ENCODE assay signal across 8 cellular contexts in genomic region chr1:231241751-231242150, GRCh38. TPM values are rescaled to one million over a fixed set of nuclear protein-coding genes. Genes with fewer than 3 reads are reported as not detected.
A peak's percentile ranks its signal among the peaks of the same experiment; 100 is the strongest.
DNase-seq lines count a peak whose midpoint lies in the region; ATAC-seq, FAIRE-seq and TF ChIP-seq lines count a peak whose summit lies in the region.

No MANE protein-coding gene starts in this region.

- H2AFZ ChIP-seq in H9 (ENCODE audit: low read length), result peak overlapping the region; percentile 24
- H2AFZ ChIP-seq in GM12878 (ENCODE audit: control insufficient read depth, low read depth, low read length), result peak overlapping the region; percentile 88
- peak overlapping the region; percentile 100 for H2AFZ ChIP-seq in smooth muscle cell (ENCODE audit: low read depth)

- no peak overlapping the region for H2BK15ac ChIP-seq in H9 (ENCODE audit: low read depth, low read length)

- no peak overlapping the region for H2BK120ac ChIP-seq in H9 (ENCODE audit: low read depth, low read length, poor library complexity, severe bottlenecking)

- H2BK12ac ChIP-seq in H9 (ENCODE audit: insufficient read length, low read depth, low read length), result no peak overlapping the region

- H3K9ac ChIP-seq in H9 (ENCODE audit: extremely low read depth, insufficient read length, low read length), result peak overlapping the region; percentile 68
- peak overlapping the region; percentile 85 for H3K9ac ChIP-seq in GM12878 (ENCODE audit: control insufficient read depth, insufficient read depth, low read length)
- no peak overlapping the region for H3K9ac ChIP-seq in iPS-15b (ENCODE audit: low read depth, low read length)
- peak overlapping the region; percentile 80 for H3K9ac ChIP-seq in smooth muscle cell (ENCODE audit: low read depth)

- H2AK5ac ChIP-seq in H9 (ENCODE audit: insufficient read length, low read length), result no peak overlapping the region

- CTCF ChIA-PET in GM12878 (lab: Yijun Ruan, JAX), result interaction anchor here (0.8 to 2.2 kb wide), 15 partner anchors 9 to 599 kb away, joined by 3 to 10 read pairs (median 3); partner anchors contain the start of genes ARV1, COG2, EXOC8 and SPRTN

- TF ChIP-seq RAD21 in GM12878 (IDR thresholded peaks at IDR 0.05; ENCODE audit: insufficient read depth, low read depth, low read length), result no peak

- no peak for TF ChIP-seq CTCF in H9 (conservative IDR thresholded peaks at IDR 0.05)
- peak in 1 of 3 experiments; percentile 24; a peak in 1 of 6 replicates for TF ChIP-seq CTCF in GM12878 (IDR thresholded peaks at IDR 0.05 in 2 of 3, conservative IDR thresholded peaks at IDR 0.05 in 1 of 3; ENCODE audit: control insufficient read depth in 2 of 3, extremely low read depth in 1 of 3, insufficient read depth in 1 of 3, low read depth in 3 of 3, low read length in 3 of 3)
- TF ChIP-seq CTCF in smooth muscle cell (IDR thresholded peaks at IDR 0.05; ENCODE audit: borderline replicate concordance, insufficient read depth, poor library complexity, severe bottlenecking), result no peak

- no peaks in the 10 kb centered on the region for H3F3A ChIP-seq in smooth muscle cell (ENCODE audit: low read depth)

- no peak overlapping the region for H3K18ac ChIP-seq in H9 (ENCODE audit: insufficient read length, low read depth, low read length)

- H3K14ac ChIP-seq in H9 (ENCODE audit: insufficient read depth, low read length), result no peak overlapping the region

- no TSS peak for BruUV-seq in GM12878 (replicated peaks; lab: Mats Ljungman, UMichigan)

- peak overlapping the region; percentile 93 to 95 for H3K4me3 Mint-ChIP-seq in H9

- H3K36me3 ChIP-seq in GM12878 (ENCODE audit: control insufficient read depth in 2 of 2, insufficient read depth in 2 of 2, low read length in 1 of 2) (0 out of 4 replicates have a peak, but pooled peaks cover 0 to 2% of the 10 kb centered on the region in 2 experiments), iPS-15b (ENCODE audit: control insufficient read depth, insufficient read depth, low read length) (no peaks in the 10 kb centered on the region), smooth muscle cell (ENCODE audit: low read depth) (peaks cover 11% of the 10 kb centered on the region)

- peaks cover 17 to 18% of the 10 kb centered on the region in 2 experiments for H3K4me1 Mint-ChIP-seq in H9

- no peaks in the 10 kb centered on the region for H3K9me3 ChIP-seq in H9 (ENCODE audit: control insufficient read depth, low read depth, low read length)
- H3K9me3 ChIP-seq in GM12878 (replicated peaks; ENCODE audit: control insufficient read depth, insufficient read depth, low read length), result no peaks in the 10 kb centered on the region; the same call in 2 of the 3 replicates
- no peaks in the 10 kb centered on the region for H3K9me3 ChIP-seq in iPS-15b (ENCODE audit: control insufficient read depth, insufficient read depth, low read length)
- H3K9me3 ChIP-seq in smooth muscle cell (replicated peaks; ENCODE audit: low read depth), result no peaks in the 10 kb centered on the region

- no peaks in the 10 kb centered on the region for H3K79me1 ChIP-seq in H9 (ENCODE audit: insufficient read depth, low read depth, low read length, poor library complexity, severe bottlenecking)

- H3K27me3 ChIP-seq in H9 (ENCODE audit: insufficient read depth, low read length), result no peaks in the 10 kb centered on the region
- H3K27me3 ChIP-seq in GM12878 (replicated peaks in 1 of 2; ENCODE audit: control insufficient read depth in 2 of 2, insufficient read depth in 2 of 2, low read length in 1 of 2), result no peaks in the 10 kb centered on the region
- no peaks in the 10 kb centered on the region for H3K27me3 ChIP-seq in iPS-15b (ENCODE audit: control insufficient read depth, insufficient read depth, low read length)
- H3K27me3 ChIP-seq in smooth muscle cell (ENCODE audit: low read depth), result no peaks in the 10 kb centered on the region

- H2BK5ac ChIP-seq in H9 (ENCODE audit: insufficient read length, low read length), result no peak overlapping the region

- peaks cover 0 to 19% (median 15%) of the 10 kb centered on the region in 3 experiments; a peak in 5 of 7 replicates for H3K36me3 Mint-ChIP-seq in H9 (ENCODE audit: insufficient read depth in 1 of 3, low read depth in 3 of 3)

- WGBS in H9 (ENCODE audit: extremely low coverage, insufficient read length, low lambda C conversion rate), result no CpG with 5 or more reads among the region's 10 CpGs
- under 1% methylated on average over 10 of the region's 10 CpGs for whole genome bisulfite sequencing in GM12878 (ENCODE audit: insufficient coverage, insufficient replicate concordance, low lambda C conversion rate, missing lambda C conversion rate)
- under 1% methylated on average over 10 of the region's 10 CpGs for WGBS in smooth muscle cell (ENCODE audit: low lambda C conversion rate)

- H3K27ac Mint-ChIP-seq in H9, result peak overlapping the region in 2 of 3 experiments; percentile 88 to 95; a peak in 4 of 7 replicates

- H3K4me2 ChIP-seq in H9 (ENCODE audit: insufficient read depth, insufficient read length, low read length), result peak overlapping the region; percentile 90
- peak overlapping the region; percentile 56 for H3K4me2 ChIP-seq in GM12878 (ENCODE audit: control insufficient read depth, insufficient read depth)
- H3K4me2 ChIP-seq in smooth muscle cell, result peak overlapping the region; percentile 97

- in situ Hi-C loops in GM12878 (cut with MboI), result no loop called here

- H3K4me1 ChIP-seq in H9 (ENCODE audit: insufficient read depth, low read length), result no peaks in the 10 kb centered on the region
- H3K4me1 ChIP-seq in GM12878 (ENCODE audit: control insufficient read depth, insufficient read depth, low read length), result peaks cover 5% of the 10 kb centered on the region; the same call in 1 of the 2 replicates
- no peaks in the 10 kb centered on the region for H3K4me1 ChIP-seq in iPS-15b (ENCODE audit: control insufficient read depth, insufficient read depth, low read length)
- peaks cover 15% of the 10 kb centered on the region for H3K4me1 ChIP-seq in smooth muscle cell (ENCODE audit: low read depth)

- no peak overlapping the region for H4K91ac ChIP-seq in H9 (ENCODE audit: insufficient read length, low read depth, low read length)

- H4K5ac ChIP-seq in H9 (ENCODE audit: insufficient read length, low read depth, low read length), result no peak overlapping the region

- peak; percentile 52 for DNase-seq in DMS53 (lab: John Stamatoyannopoulos, UW)
- DNase-seq in DMS53 treated with DMSO at 0.1 percent for 48 hours (lab: John Stamatoyannopoulos, UW; ENCODE audit: unreplicated experiment), result no peak
- DNase-seq in H9, result no peak
- peak; percentile 18 for DNase-seq in NCI-H345 treated with DMSO at 0.1 percent for 48 hours (lab: John Stamatoyannopoulos, UW; ENCODE audit: unreplicated experiment)
- no peak for DNase-seq in GM12878 (ENCODE audit: low read depth, low spot score)
- DNase-seq in smooth muscle cell (lab: John Stamatoyannopoulos, UW; ENCODE audit: unreplicated experiment), result no peak
- DNase-seq in activated CD8-positive, alpha-beta memory T cell treated with anti-CD3 and anti-CD28 coated beads for 24 hours, result no peak

- H4K20me1 ChIP-seq in H9 (ENCODE audit: control insufficient read depth, insufficient read depth, insufficient read length) (no peaks in the 10 kb centered on the region), GM12878 (ENCODE audit: control insufficient read depth, insufficient read depth) (no peaks in the 10 kb centered on the region), smooth muscle cell (ENCODE audit: low read depth) (peaks cover 42% of the 10 kb centered on the region)

- no peak overlapping the region for H3K27ac ChIP-seq in H9 (ENCODE audit: insufficient read length, low read depth, low read length)
- H3K27ac ChIP-seq in GM12878 (ENCODE audit: control insufficient read depth, insufficient read depth), result peak overlapping the region; percentile 66
- peak overlapping the region; percentile 66 for H3K27ac ChIP-seq in smooth muscle cell (ENCODE audit: low read depth)

- intact Hi-C loops in GM12878 (cut with micrococcal nuclease; ENCODE audit: unreplicated experiment), result loop anchor here (5.0 kb wide), 1 partner anchor 96 kb away; the partner anchor contains the start of genes EXOC8 and SPRTN

- no peaks in the 10 kb centered on the region for H3K9me3 Mint-ChIP-seq in H9

- H2BK20ac ChIP-seq in H9 (ENCODE audit: low read depth, low read length, poor library complexity, severe bottlenecking), result no peak overlapping the region

- H3K79me2 ChIP-seq in H9 (ENCODE audit: insufficient read depth, low read length) (peaks cover 4% of the 10 kb centered on the region), GM12878 (ENCODE audit: control insufficient read depth, insufficient read depth, low read length) (peaks cover 57% of the 10 kb centered on the region), smooth muscle cell (ENCODE audit: low read depth) (peaks cover 61% of the 10 kb centered on the region)

- no peak overlapping the region for H3K56ac ChIP-seq in H9 (ENCODE audit: insufficient read length, low read depth, low read length)

- TF ChIP-seq EP300 in GM12878 (IDR thresholded peaks at IDR 0.05; ENCODE audit: borderline replicate concordance in 1 of 2, control insufficient read depth in 1 of 2, low read depth in 2 of 2, low read length in 2 of 2), result no peak

- H4K8ac ChIP-seq in H9 (replicated peaks; ENCODE audit: insufficient read length, low read depth, low read length), result no peak overlapping the region

- no peak overlapping the region for H3K23ac ChIP-seq in H9 (ENCODE audit: insufficient read length, low read depth, low read length)

- TF ChIP-seq POLR2A in GM12878 (IDR thresholded peaks at IDR 0.05; ENCODE audit: low read depth, low read length), result no peak

- H3T11ph ChIP-seq in H9 (ENCODE audit: low read length), result no peak overlapping the region

- H3K27me3 Mint-ChIP-seq in H9 (ENCODE audit: low read depth), result no peaks in the 10 kb centered on the region

- no peak for FAIRE-seq in GM12878 (lab: Jason Lieb, UNC)

- SMC1A ChIA-PET in GM12878 (lab: Charles Lee; ENCODE audit: uncharacterized antibody, unreplicated experiment), result interaction anchor here (0.6 to 2.2 kb wide), 11 partner anchors 8 to 1137 kb away, joined by 3 to 11 read pairs (median 3); no protein-coding TSS in a partner anchor

- ATAC-seq in GM12878, result peak; percentile 59

- peak overlapping the region; percentile 98 for H3K4me3 ChIP-seq in GM12878
- H3K4me3 ChIP-seq in iPS-15b (ENCODE audit: low read depth, low read length), result peak overlapping the region; percentile 85
- peak overlapping the region; percentile 91 for H3K4me3 ChIP-seq in smooth muscle cell

- POLR2A ChIA-PET in GM12878 (lab: Charles Lee), result interaction anchor here (0.5 to 1.5 kb wide), 2 partner anchors 75 to 96 kb away, joined by 3 read pairs; partner anchors contain the start of genes EXOC8 and SPRTN

- RAD21 ChIA-PET in GM12878 (lab: Charles Lee; ENCODE audit: unreplicated experiment), result no interaction called here

- H3K23me2 ChIP-seq in H9 (ENCODE audit: insufficient read length, low read depth, low read length, poor library complexity, severe bottlenecking), result peaks cover 14% of the 10 kb centered on the region

- H3K4ac ChIP-seq in H9 (ENCODE audit: low read depth, low read length), result no peak overlapping the region

RNA-seq across cellular contexts. Expression of gene GNPAT, which starts 0.7 kb away (rescaled TPM):
- 38.1 and 39.4 TPM in 2 replicates for total RNA-seq in H9 (2021)
- 60.8 and 60.9 TPM in 2 replicates for total RNA-seq in GM12878 (2013; cell fraction: nucleolus; rRNA removed)
- total RNA-seq in GM12878 (2014; rRNA removed), result 48.9 and 63.9 TPM in 2 replicates
- 48.7 and 49.6 TPM in 2 replicates for total RNA-seq in GM12878 (2014; rRNA removed; fragmentation: Illumina TruSeq; extraction: Trizol)
- total RNA-seq in GM12878 (2021), result 37.7 and 44.0 TPM in 2 replicates
- polyA plus RNA-seq in GM12878 (2011; ENCODE audit: low read depth), result 21.6 TPM
- polyA plus RNA-seq in GM12878 (2011; rRNA removed), result 57.0 and 83.1 TPM in 2 replicates
- 23.8 and 26.4 TPM in 2 replicates for polyA plus RNA-seq in GM12878 (2011; cell fraction: cytosol; rRNA removed)
- polyA plus RNA-seq in GM12878 (2011; cell fraction: nucleus; rRNA removed), result 58.7 and 59.0 TPM in 2 replicates
- polyA plus RNA-seq in GM12878 (2012), result 21.4 and 32.9 TPM in 2 replicates
- 45.6 and 51.4 TPM in 2 replicates for polyA plus RNA-seq in GM12878 (2014; fragmentation: Illumina TruSeq; extraction: Trizol)
- polyA plus RNA-seq in GM12878 (2014; fragmentation: Nextera tagmentation; extraction: Ambion mirVana), result 10 to 100 TPM; 24.0 to 30.1 TPM
- 33.9 and 43.2 TPM in 2 replicates for polyA plus RNA-seq in GM12878 (2014; rRNA removed)
- polyA plus RNA-seq in GM12878 (2016; fragmentation: Nextera tagmentation; extraction: Ambion mirVana), result 10 to 100 TPM; 67.9 to 70.6 TPM
- 37.5 and 43.2 TPM in 2 replicates for polyA minus RNA-seq in GM12878 (2011; rRNA and poly(A)+ RNA removed)
- polyA minus RNA-seq in GM12878 (2011; cell fraction: cytosol; rRNA and poly(A)+ RNA removed), result 12.8 and 17.4 TPM in 2 replicates
- polyA minus RNA-seq in GM12878 (2011; cell fraction: nucleus; rRNA and poly(A)+ RNA removed), result 20.0 and 23.1 TPM in 2 replicates
- 45.8 and 66.3 TPM in 2 replicates for total RNA-seq in smooth muscle cell
- 39.8 and 43.9 TPM in 2 replicates for polyA plus RNA-seq in smooth muscle cell

Comparison
In these comparisons a context has a peak if more than half of its experiments do, and no peak if none do; other contexts are left out.
1. DNase-seq: peak in DMS53 (single experiment) and NCI-H345 treated with DMSO at 0.1 percent for 48 hours (single experiment); none in DMS53 treated with DMSO at 0.1 percent for 48 hours (single experiment), H9 (single experiment), GM12878 (single experiment), smooth muscle cell (single experiment) and activated CD8-positive, alpha-beta memory T cell treated with anti-CD3 and anti-CD28 coated beads for 24 hours (single experiment).
2. H2AFZ ChIP-seq: peak in every context shown above with its lines; median percentile 100 in smooth muscle cell; 88 in GM12878; 24 in H9.
3. Peak in every context shown above with its lines, with median percentiles within 50 percentile points of each other: H3K4me2 ChIP-seq and H3K4me3 ChIP-seq.